ENCODE assay signal across 8 cellular contexts in the genomic region with DNA sequence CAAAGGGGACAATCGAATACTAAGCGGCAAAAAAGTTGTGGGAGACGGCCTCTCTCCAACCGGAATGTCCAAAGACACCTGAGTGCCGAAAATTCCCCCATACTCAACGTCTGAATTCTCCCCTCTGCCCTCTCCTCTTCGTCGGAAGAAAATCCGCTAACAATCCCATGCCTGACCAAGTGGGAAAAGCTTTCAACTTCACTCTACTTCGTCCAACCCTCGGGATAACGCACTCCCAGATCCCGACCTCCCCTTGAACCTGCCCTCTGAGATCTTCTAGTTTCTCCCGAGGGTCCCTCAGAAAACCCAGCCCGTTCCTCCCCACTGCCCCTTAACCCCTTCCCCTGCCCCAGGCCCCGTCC. TPM values are rescaled to one million over a fixed set of nuclear protein-coding genes. Genes with fewer than 3 reads are reported as not detected.
DNase-seq lines count a peak whose midpoint lies in the region; ATAC-seq and TF ChIP-seq lines count a peak whose summit lies in the region.

No MANE protein-coding gene starts in this region.

- H3K27me3 ChIP-seq in body of pancreas (no peaks in the 10 kb centered on the region), suprapubic skin (no peaks in the 10 kb centered on the region)

- H3K27ac ChIP-seq in body of pancreas (peak overlapping the region; percentile 72 to 86 (median 84)), suprapubic skin (peak overlapping the region; percentile 93)

- peak overlapping the region; percentile 57 to 92 for H3K4me3 ChIP-seq in body of pancreas
- peak overlapping the region; percentile 98 for H3K4me3 ChIP-seq in suprapubic skin

- TF ChIP-seq POLR2A in body of pancreas (IDR thresholded peaks at IDR 0.05) = no peak
- TF ChIP-seq POLR2A in suprapubic skin (IDR thresholded peaks at IDR 0.05) = no peak

- no peak for TF ChIP-seq EP300 in suprapubic skin (IDR thresholded peaks at IDR 0.05)

- H3K36me3 ChIP-seq in body of pancreas (replicated peaks in 1 of 2; ENCODE audit: insufficient read depth in 1 of 2, low read depth in 2 of 2) = no peaks in the 10 kb centered on the region
- no peaks in the 10 kb centered on the region for H3K36me3 ChIP-seq in suprapubic skin

- DNase-seq in A172 (ENCODE audit: low spot score) = peak; percentile 16
- peak; percentile 16 for DNase-seq in HT-29 (ENCODE audit: low spot score)
- DNase-seq in body of pancreas = no peak
- DNase-seq in left lobe of liver (ENCODE audit: low spot score) = no peak
- DNase-seq in suprapubic skin (ENCODE audit: low spot score in 2 of 2) = no peak
- no peak for DNase-seq in DMS153 (lab: John Stamatoyannopoulos, UW)

- TF ChIP-seq CTCF in body of pancreas (IDR thresholded peaks at IDR 0.05) (no peak), suprapubic skin (IDR thresholded peaks at IDR 0.05) (no peak)

- intact Hi-C loops in body of pancreas (cut with DNase I) = no loop called here

- 0 to 1% methylated on average over 16 of the region's 16 CpGs for WGBS in body of pancreas, 2 donors
- 2% methylated on average over 16 of the region's 16 CpGs for whole genome bisulfite sequencing in suprapubic skin

- H3K4me1 ChIP-seq in body of pancreas (peaks cover 46% of the 10 kb centered on the region), suprapubic skin (peaks cover 45% of the 10 kb centered on the region)

- no peak for ATAC-seq in body of pancreas
- ATAC-seq in left lobe of liver = peak; percentile 11
- ATAC-seq in GM19395 (IDR thresholded peaks at IDR 0.05; ENCODE audit: unreplicated experiment) = no peak
- no peak for ATAC-seq in activated CD4-positive, CD25-positive, alpha-beta regulatory T cell treated with anti-CD3 and anti-CD28 coated beads, Interleukin-2, amount 50 U/mL, for 24 hours

- no peaks in the 10 kb centered on the region for H3K9me3 ChIP-seq in body of pancreas
- H3K9me3 ChIP-seq in suprapubic skin = no peaks in the 10 kb centered on the region

RNA-seq across cellular contexts. Expression of gene AMFR, which starts 1.0 kb away (rescaled TPM):
- 172 and 175 TPM in 2 replicates for total RNA-seq in A172 (2014; rRNA removed; shearing (Covaris generic))
- total RNA-seq in HT-29 (2014; rRNA removed; shearing (Covaris generic)) = 75.9 and 82.9 TPM in 2 replicates
- total RNA-seq in body of pancreas = 100 to 1,000 TPM in 1 of 2 donors, 10 to 100 TPM in 1; 87.7 to 130 TPM
- total RNA-seq in left lobe of liver = 159 TPM
- 100 to 1,000 TPM; 110 to 130 (median 126) TPM for total RNA-seq in suprapubic skin

RNA-seq across cellular contexts. Expression of gene NUDT21, which starts 26.7 kb away (rescaled TPM):
- 177 and 191 TPM in 2 replicates for total RNA-seq in A172 (2014; rRNA removed; shearing (Covaris generic))
- total RNA-seq in HT-29 (2014; rRNA removed; shearing (Covaris generic)) = 165 and 185 TPM in 2 replicates
- total RNA-seq in body of pancreas (10 to 100 TPM in 1 of 2 donors, 1 to 10 TPM in 1; 9.2 to 24.6 TPM), left lobe of liver (31.7 TPM), suprapubic skin (10 to 100 TPM; 36.9 to 49.8 (median 39.9) TPM)

RNA-seq across cellular contexts. Expression of gene OGFOD1, which starts 27.0 kb away (rescaled TPM):
- total RNA-seq in A172 (2014; rRNA removed; shearing (Covaris generic)) = 154 and 217 TPM in 2 replicates
- total RNA-seq in HT-29 (2014; rRNA removed; shearing (Covaris generic)) = 34.2 and 43.2 TPM in 2 replicates
- total RNA-seq in body of pancreas (10 to 100 TPM in 1 of 2 donors, 1 to 10 TPM in 1; 6.6 to 15.6 TPM), left lobe of liver (12.1 TPM), suprapubic skin (10 to 100 TPM; 23.8 to 31.9 (median 25.8) TPM)

Comparison
In these comparisons a context has a peak if more than half of its experiments do, and no peak if none do; other contexts are left out.
1. DNase-seq: peak in A172 (single experiment) and HT-29 (single experiment); none in body of pancreas (0 of 4), left lobe of liver (single experiment), suprapubic skin (0 of 2) and DMS153 (single experiment).